1 cellular context compared by ENCODE assay signal in the genomic region with DNA sequence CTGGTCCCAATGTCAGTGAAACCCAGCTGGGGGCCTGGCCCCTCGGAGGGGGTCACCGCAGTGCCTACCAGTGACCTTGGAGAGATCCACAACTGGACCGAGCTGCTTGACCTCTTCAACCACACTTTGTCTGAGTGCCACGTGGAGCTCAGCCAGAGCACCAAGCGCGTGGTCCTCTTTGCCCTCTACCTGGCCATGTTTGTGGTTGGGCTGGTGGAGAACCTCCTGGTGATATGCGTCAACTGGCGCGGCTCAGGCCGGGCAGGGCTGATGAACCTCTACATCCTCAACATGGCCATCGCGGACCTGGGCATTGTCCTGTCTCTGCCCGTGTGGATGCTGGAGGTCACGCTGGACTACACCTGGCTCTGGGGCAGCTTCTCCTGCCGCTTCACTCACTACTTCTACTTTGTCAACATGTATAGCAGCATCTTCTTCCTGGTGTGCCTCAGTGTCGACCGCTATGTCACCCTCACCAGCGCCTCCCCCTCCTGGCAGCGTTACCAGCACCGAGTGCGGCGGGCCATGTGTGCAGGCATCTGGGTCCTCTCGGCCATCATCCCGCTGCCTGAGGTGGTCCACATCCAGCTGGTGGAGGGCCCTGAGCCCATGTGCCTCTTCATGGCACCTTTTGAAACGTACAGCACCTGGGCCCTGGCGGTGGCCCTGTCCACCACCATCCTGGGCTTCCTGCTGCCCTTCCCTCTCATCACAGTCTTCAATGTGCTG.
TF ChIP-seq lines count a peak whose summit lies in the region.

No MANE protein-coding gene starts in this region.

TF ChIP-seq in IMR-90, 13 proteins besides CTCF, POLR2A, EP300 and RAD21 (continued from another document):
- TF ChIP-seq, protein P1, sequence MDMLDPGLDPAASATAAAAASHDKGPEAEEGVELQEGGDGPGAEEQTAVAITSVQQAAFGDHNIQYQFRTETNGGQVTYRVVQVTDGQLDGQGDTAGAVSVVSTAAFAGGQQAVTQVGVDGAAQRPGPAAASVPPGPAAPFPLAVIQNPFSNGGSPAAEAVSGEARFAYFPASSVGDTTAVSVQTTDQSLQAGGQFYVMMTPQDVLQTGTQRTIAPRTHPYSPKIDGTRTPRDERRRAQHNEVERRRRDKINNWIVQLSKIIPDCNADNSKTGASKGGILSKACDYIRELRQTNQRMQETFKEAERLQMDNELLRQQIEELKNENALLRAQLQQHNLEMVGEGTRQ (IDR thresholded peaks at IDR 0.05; ENCODE audit: low read depth, low read length), result no peak
- TF ChIP-seq SMC3 (IDR thresholded peaks at IDR 0.05; ENCODE audit: low read depth, low read length) (no peak), CHD1 (IDR thresholded peaks at IDR 0.05; ENCODE audit: low read depth, low read length) (no peak), CEBPB (IDR thresholded peaks at IDR 0.05; ENCODE audit: low read depth, low read length) (no peak), MAZ (IDR thresholded peaks at IDR 0.05; ENCODE audit: borderline replicate concordance, low read depth, low read length) (no peak), RCOR1 (IDR thresholded peaks at IDR 0.05; ENCODE audit: insufficient replicate concordance, low read length) (no peak), FOS (IDR thresholded peaks at IDR 0.05; ENCODE audit: low read depth, low read length) (no peak), MAFK (IDR thresholded peaks at IDR 0.05; ENCODE audit: low read depth, low read length) (no peak), RFX5 (IDR thresholded peaks at IDR 0.05; ENCODE audit: low read depth, low read length) (no peak), MXI1 (IDR thresholded peaks at IDR 0.05; ENCODE audit: borderline replicate concordance, low read depth, low read length) (no peak)
